Comparison of ENCODE assay signal across 1 cellular context in the genomic region with DNA sequence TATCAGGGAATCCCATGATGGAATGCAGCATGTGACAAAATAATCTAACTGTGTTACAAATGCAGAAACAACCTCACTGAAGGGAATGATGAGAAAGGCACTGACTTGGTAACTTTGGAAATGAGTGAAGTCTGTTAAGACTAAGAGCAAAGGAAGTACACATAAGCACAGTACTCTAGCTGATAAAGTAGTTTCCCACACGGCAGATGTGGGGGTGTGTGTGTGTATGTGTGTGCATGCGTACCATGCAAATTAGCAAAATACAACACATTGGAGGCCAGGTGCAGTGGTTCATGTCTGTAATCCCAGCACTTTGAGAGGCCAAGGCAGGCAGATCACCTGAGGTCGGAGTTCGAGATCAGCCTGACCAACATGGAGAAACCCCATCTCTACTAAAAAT.
A peak's percentile ranks its signal among the peaks of the same experiment; 100 is the strongest.
TF ChIP-seq lines count a peak whose summit lies in the region.

No MANE protein-coding gene starts in this region.

TF ChIP-seq in GM12878, 131 proteins besides CTCF, POLR2A, EP300 and RAD21:
- no peak for TF ChIP-seq CREM (IDR thresholded peaks at IDR 0.05; ENCODE audit: low read depth)
- no peak for TF ChIP-seq GATAD2B (conservative IDR thresholded peaks at IDR 0.05; ENCODE audit: low read depth)
- no peak for TF ChIP-seq RB1 (IDR thresholded peaks at IDR 0.05; ENCODE audit: borderline replicate concordance)
- no peak for TF ChIP-seq FOXM1 (IDR thresholded peaks at IDR 0.05; ENCODE audit: low read depth, low read length)
- TF ChIP-seq HDGF (IDR thresholded peaks at IDR 0.05): no peak
- TF ChIP-seq RELA (IDR thresholded peaks at IDR 0.05; ENCODE audit: borderline replicate concordance, partially characterized antibody): no peak
- TF ChIP-seq BHLHE40 (IDR thresholded peaks at IDR 0.05; ENCODE audit: borderline replicate concordance in 1 of 2, low read depth in 2 of 2, low read length in 1 of 2): peak in 1 of 2 experiments; percentile 45; a peak in 1 of 4 replicates
TF ChIP-seq in GM12878: peak in this region for 1.
